In genomic region chr1:224432672-224433040, GRCh38 we compare ENCODE assay signal across 1 cellular context.
TF ChIP-seq lines count a peak whose summit lies in the region.

No MANE protein-coding gene starts in this region.

TF ChIP-seq in HepG2, 621 proteins besides CTCF, POLR2A, EP300 and RAD21 (continued from another document):
- TF ChIP-seq ZNF784 (CRISPR knock-in tag; IDR thresholded peaks at IDR 0.05; ENCODE audit: borderline replicate concordance) (no peak), CCDC6 (CRISPR knock-in tag; IDR thresholded peaks at IDR 0.05) (peak; percentile 24; the same call in 1 of the 2 replicates), ZFY (CRISPR knock-in tag; IDR thresholded peaks at IDR 0.05) (no peak), TCF12 (IDR thresholded peaks at IDR 0.05) (no peak), TCF12 (CRISPR knock-in tag; IDR thresholded peaks at IDR 0.05) (no peak), PAXIP1 (CRISPR knock-in tag; conservative IDR thresholded peaks at IDR 0.05) (no peak), ZNF251 (CRISPR knock-in tag; IDR thresholded peaks at IDR 0.05) (no peak), TERF1 (CRISPR knock-in tag; IDR thresholded peaks at IDR 0.05) (no peak), LCORL (IDR thresholded peaks at IDR 0.05) (no peak), LCORL (CRISPR knock-in tag; IDR thresholded peaks at IDR 0.05) (0 out of 2 replicates have a peak, but pooled peaks have one; percentile 20), IRF1 (CRISPR knock-in tag; IDR thresholded peaks at IDR 0.05; ENCODE audit: low read depth) (no peak), SP2 (CRISPR knock-in tag; IDR thresholded peaks at IDR 0.05) (no peak), ZNF281 (CRISPR knock-in tag; IDR thresholded peaks at IDR 0.05; ENCODE audit: borderline replicate concordance) (no peak), GABPA (IDR thresholded peaks at IDR 0.05; ENCODE audit: low read depth, low read length) (no peak), GABPA (CRISPR knock-in tag; IDR thresholded peaks at IDR 0.05; ENCODE audit: low read depth) (peak; percentile 11; the same call in 1 of the 2 replicates), GATA4 (IDR thresholded peaks at IDR 0.05; ENCODE audit: borderline replicate concordance, low read depth) (no peak), ZFP36L2 (CRISPR knock-in tag; IDR thresholded peaks at IDR 0.05) (no peak), ZNF225 (CRISPR knock-in tag; IDR thresholded peaks at IDR 0.05) (no peak), TARDBP (CRISPR knock-in tag; IDR thresholded peaks at IDR 0.05) (no peak), HNRNPUL1 (IDR thresholded peaks at IDR 0.05; ENCODE audit: low read depth, low read length) (no peak), ZBTB21 (CRISPR knock-in tag; IDR thresholded peaks at IDR 0.05) (no peak), ZBTB3 (CRISPR knock-in tag; IDR thresholded peaks at IDR 0.05; ENCODE audit: borderline replicate concordance, low read depth) (no peak), DR1 (CRISPR knock-in tag; IDR thresholded peaks at IDR 0.05) (no peak), ZBTB42 (CRISPR knock-in tag; IDR thresholded peaks at IDR 0.05) (no peak), MAFK (conservative IDR thresholded peaks at IDR 0.05 in 1 of 2, IDR thresholded peaks at IDR 0.05 in 1 of 2; ENCODE audit: low read length in 2 of 2) (no peak), GPBP1L1 (CRISPR knock-in tag; IDR thresholded peaks at IDR 0.05) (no peak), MED13 (CRISPR knock-in tag; IDR thresholded peaks at IDR 0.05) (no peak), SCMH1 (CRISPR knock-in tag; IDR thresholded peaks at IDR 0.05; ENCODE audit: borderline replicate concordance) (no peak), ASH2L (IDR thresholded peaks at IDR 0.05; ENCODE audit: insufficient read length, low read depth, low read length) (peak; percentile 31), BRD4 (CRISPR knock-in tag; IDR thresholded peaks at IDR 0.05) (no peak), DRAP1 (CRISPR knock-in tag; IDR thresholded peaks at IDR 0.05) (no peak)
